In the genomic region with DNA sequence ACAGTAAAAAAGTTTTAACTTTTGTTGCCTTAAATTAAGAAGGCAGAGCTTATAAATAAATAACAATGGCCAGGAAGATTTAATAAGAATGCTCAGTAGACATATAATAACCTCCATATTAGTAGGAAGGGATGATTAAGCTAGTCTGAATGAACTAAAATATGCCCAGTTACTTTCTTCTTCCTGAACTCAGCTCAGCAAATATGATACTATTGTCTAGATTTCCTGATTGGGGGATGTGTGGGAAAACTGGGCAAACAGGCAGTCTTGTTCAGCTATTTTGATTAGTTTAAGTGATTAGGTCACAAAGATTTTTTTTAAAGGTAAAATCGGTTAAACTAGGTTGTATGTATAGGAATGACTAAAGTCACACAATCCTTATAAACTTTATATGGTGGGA, we compare ENCODE assay signal across 16 cellular contexts.
"Had no signal": no experiment of that assay in that cellular context is flagged by ENCODE, and none has a peak within 500 bp of the region (broad histone marks: within the 10 kb centered on the region; RNA-seq: fewer than 3 reads in every experiment).

No MANE protein-coding gene starts in this region.

- H3K27me3 Mint-ChIP-seq: activated naive CD4-positive, alpha-beta T cell treated with anti-CD3 and anti-CD28 coated beads, Interleukin-2, amount 50 U/mL, for 24 hours; effector memory CD8-positive, alpha-beta T cell had no signal

- H3K27me3 ChIP-seq: ascending aorta, thyroid gland had no signal

- DNase-seq: activated CD4-positive, CD25-positive, alpha-beta regulatory T cell treated with anti-CD3 and anti-CD28 coated beads, Interleukin-2, amount 50 U/mL, for 72 hours; activated CD8-positive, alpha-beta memory T cell treated with anti-CD3 and anti-CD28 coated beads for 24 hours; activated effector memory CD4-positive, alpha-beta T cell treated with anti-CD3 and anti-CD28 coated beads, Interleukin-2, amount 50 U/mL, for 16 hours; activated T-cell treated with anti-CD3 and anti-CD28 coated beads, Interleukin-2, amount 50 U/mL, for 72 hours; effector memory CD8-positive, alpha-beta T cell; left ventricle myocardium superior; right cardiac atrium; stimulated activated naive CD4-positive, alpha-beta T cell treated with Interleukin-2 at 50 U/mL for 16 hours; T-helper 2 cell; thyroid gland had no signal

- H3K4me3 ChIP-seq: ascending aorta, prostate gland, thyroid gland had no signal

- H3K27ac Mint-ChIP-seq: effector memory CD8-positive, alpha-beta T cell; memory B cell had no signal

- H3K9me3 Mint-ChIP-seq: effector memory CD8-positive, alpha-beta T cell; memory B cell had no signal

- H3K4me1 ChIP-seq: ascending aorta, prostate gland, thyroid gland had no signal

- ATAC-seq: activated T-cell treated with anti-CD3 and anti-CD28 coated beads, Interleukin-2, amount 50 U/mL, for 72 hours; effector memory CD8-positive, alpha-beta T cell; left ventricle myocardium superior; right cardiac atrium had no signal

- H3K36me3 ChIP-seq: ascending aorta, prostate gland, thyroid gland had no signal

- H3K27ac ChIP-seq: ascending aorta, epithelial cell of prostate, prostate gland, thyroid gland, VCaP had no signal

- H3K4me1 Mint-ChIP-seq: memory B cell had no signal

- H3K36me3 Mint-ChIP-seq: memory B cell had no signal

- H3K4me3 Mint-ChIP-seq: activated naive CD4-positive, alpha-beta T cell treated with anti-CD3 and anti-CD28 coated beads, Interleukin-2, amount 50 U/mL, for 24 hours; activated T-cell treated with anti-CD3 and anti-CD28 coated beads, Interleukin-2, amount 50 U/mL, for 72 hours; effector memory CD8-positive, alpha-beta T cell; memory B cell had no signal
